19 cellular contexts compared by ENCODE assay signal in the genomic region with DNA sequence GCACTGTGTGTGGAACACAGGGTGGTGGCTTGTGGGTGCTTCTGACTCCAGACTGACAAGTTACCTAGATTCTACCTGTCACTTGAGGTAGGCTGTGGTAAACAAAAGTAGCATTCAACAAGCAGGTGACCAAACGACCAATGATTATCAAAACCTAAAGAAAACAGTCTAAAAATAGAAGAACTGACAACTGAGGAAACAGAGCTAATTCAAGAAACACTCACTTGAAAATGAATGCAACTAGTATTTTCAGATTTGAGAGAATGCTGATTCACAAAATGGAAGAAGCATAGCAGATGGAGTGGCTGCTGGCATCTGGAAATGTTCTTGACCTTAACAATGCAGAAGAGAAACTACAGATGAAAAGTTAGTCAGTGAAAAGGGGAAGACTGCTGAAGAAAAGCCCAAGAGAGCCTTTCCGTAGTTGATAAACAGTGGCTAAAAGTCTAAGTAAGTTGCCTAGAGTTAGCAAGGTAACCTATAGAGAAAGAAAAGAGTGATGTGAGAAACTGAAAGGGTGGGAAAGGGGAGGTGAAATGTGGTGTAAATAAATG.
DNase-seq lines count a peak whose midpoint lies in the region; ATAC-seq, FAIRE-seq and TF ChIP-seq lines count a peak whose summit lies in the region.
"Had no signal": no experiment of that assay in that cellular context is flagged by ENCODE, and none has a peak within 500 bp of the region (broad histone marks: within the 10 kb centered on the region; RNA-seq: fewer than 3 reads in every experiment).

No MANE protein-coding gene starts in this region.

- no peaks in the 10 kb centered on the region for H3K36me3 ChIP-seq in GM12878 (ENCODE audit: control insufficient read depth in 2 of 2, insufficient read depth in 2 of 2, low read length in 1 of 2)
- H3K36me3 ChIP-seq: brain microvascular endothelial cell, prostate gland had no signal

- H3K9ac ChIP-seq in GM12878 (ENCODE audit: control insufficient read depth, insufficient read depth, low read length) = no peak overlapping the region; the same call in 1 of the 2 replicates

- SMC1A ChIA-PET in GM12878 (lab: Charles Lee; ENCODE audit: uncharacterized antibody, unreplicated experiment) = interaction anchor here (1.7 kb wide), 1 partner anchor 8 kb away, joined by 3 read pairs; no protein-coding TSS in a partner anchor

- peak overlapping the region; percentile 33 for H3K27ac ChIP-seq in GM12878 (ENCODE audit: control insufficient read depth, insufficient read depth)
- H3K27ac ChIP-seq: brain microvascular endothelial cell, prostate gland, VCaP had no signal

- no peak for TF ChIP-seq EP300 in GM12878 (IDR thresholded peaks at IDR 0.05; ENCODE audit: borderline replicate concordance in 1 of 2, control insufficient read depth in 1 of 2, low read depth in 2 of 2, low read length in 2 of 2)

- H3K4me3 Mint-ChIP-seq in Calu3 (ENCODE audit: low read depth, unreplicated experiment) = no peak overlapping the region
- H3K4me3 Mint-ChIP-seq: CD4-positive, alpha-beta memory T cell; HFFc6 had no signal

- FAIRE-seq in GM12878 (lab: Jason Lieb, UNC) = peak; percentile 61
- FAIRE-seq: endothelial cell of umbilical vein, K562 had no signal

- POLR2A ChIA-PET in GM12878 (lab: Charles Lee) = no interaction called here

- H3K4me1 Mint-ChIP-seq in Calu3 (ENCODE audit: low read depth, unreplicated experiment) = peaks cover 42% of the 10 kb centered on the region

- no peaks in the 10 kb centered on the region for H4K20me1 ChIP-seq in GM12878 (ENCODE audit: control insufficient read depth, insufficient read depth)

- no peak for TF ChIP-seq POLR2A in GM12878 (IDR thresholded peaks at IDR 0.05; ENCODE audit: low read depth, low read length)

- H3K79me2 ChIP-seq in GM12878 (ENCODE audit: control insufficient read depth, insufficient read depth, low read length) = no peaks in the 10 kb centered on the region

- no peaks in the 10 kb centered on the region for H3K27me3 ChIP-seq in GM12878 (replicated peaks in 1 of 2; ENCODE audit: control insufficient read depth in 2 of 2, insufficient read depth in 2 of 2, low read length in 1 of 2)
- H3K27me3 ChIP-seq: brain microvascular endothelial cell had no signal

- CTCF ChIA-PET in GM12878 (lab: Yijun Ruan, JAX) = interaction anchor here (1.1 to 1.7 kb wide), 2 partner anchors 165 to 170 kb away, joined by 3 to 4 read pairs; no protein-coding TSS in a partner anchor
- CTCF ChIA-PET in Calu3 (lab: Charles Lee) = no interaction called here

- H3K9me3 ChIP-seq in GM12878 (replicated peaks; ENCODE audit: control insufficient read depth, insufficient read depth, low read length) = no peaks in the 10 kb centered on the region; the same call in 2 of the 3 replicates
- H3K9me3 ChIP-seq: prostate gland had no signal

- peak; percentile 41 for DNase-seq in GM12878 (ENCODE audit: low read depth, low spot score)
- DNase-seq in Calu3 = no peak
- DNase-seq in LoVo (ENCODE audit: low spot score) = no peak
- DNase-seq in DMS53 (lab: John Stamatoyannopoulos, UW) = no peak
- no peak for DNase-seq in NCI-H2081 (lab: John Stamatoyannopoulos, UW)
- DNase-seq: brain microvascular endothelial cell; CD4-positive, alpha-beta memory T cell; HFFc6; NCI-H2171 treated with DMSO at 0.1 percent for 48 hours; stimulated activated CD4-positive, alpha-beta T cell treated with anti-CD3 and anti-CD28 coated beads, Interleukin-2, amount 100 ng/mL, for 24 hours; stimulated activated naive CD8-positive, alpha-beta T cell treated with anti-CD3 and anti-CD28 coated beads, Interleukin-15, Interleukin-2, amounts not matched to agents 100 U/mL and 50 U/mL, for 24 hours had no signal

- H3K4me1 ChIP-seq in GM12878 (ENCODE audit: control insufficient read depth, insufficient read depth, low read length) = peaks cover 15% of the 10 kb centered on the region
- H3K4me1 ChIP-seq: prostate gland had no signal

- in situ Hi-C loops in GM12878 (cut with MboI) = no loop called here

- TF ChIP-seq CTCF in GM12878 (IDR thresholded peaks at IDR 0.05 in 2 of 3, conservative IDR thresholded peaks at IDR 0.05 in 1 of 3; ENCODE audit: control insufficient read depth in 2 of 3, extremely low read depth in 1 of 3, insufficient read depth in 1 of 3, low read depth in 3 of 3, low read length in 3 of 3) (no peak), Calu3 (IDR thresholded peaks at IDR 0.05; ENCODE audit: unreplicated experiment) (no peak)

- peak overlapping the region; percentile 41; the same call in 1 of the 2 replicates for H3K4me2 ChIP-seq in GM12878 (ENCODE audit: control insufficient read depth, insufficient read depth)

- RAD21 ChIA-PET in GM12878 (lab: Charles Lee; ENCODE audit: unreplicated experiment) = no interaction called here

- no peak for TF ChIP-seq RAD21 in GM12878 (IDR thresholded peaks at IDR 0.05; ENCODE audit: insufficient read depth, low read depth, low read length)

- ATAC-seq in GM19043 (IDR thresholded peaks at IDR 0.05; ENCODE audit: low read depth, unreplicated experiment) (peak; percentile 75), HG02588 (IDR thresholded peaks at IDR 0.05; ENCODE audit: unreplicated experiment) (peak; percentile 62), HG03439 (IDR thresholded peaks at IDR 0.05; ENCODE audit: unreplicated experiment) (peak; percentile 75), GM12878 (peak; percentile 61)
- ATAC-seq: K562; Right ventricle myocardium inferior; stimulated activated naive CD8-positive, alpha-beta T cell treated with anti-CD3 and anti-CD28 coated beads, Interleukin-15, Interleukin-2, amounts not matched to agents 100 U/mL and 50 U/mL, for 24 hours had no signal

- intact Hi-C loops in GM12878 (cut with micrococcal nuclease; ENCODE audit: unreplicated experiment) (no loop called here), Calu3 (cut with micrococcal nuclease; ENCODE audit: unreplicated experiment) (loop anchor here (10.0 kb wide), 1 partner anchor 170 kb away; the partner anchor contains the start of gene NCK2)

- H3K27me3 Mint-ChIP-seq in Calu3 (ENCODE audit: unreplicated experiment) = no peaks in the 10 kb centered on the region
- H3K27me3 Mint-ChIP-seq: CD4-positive, alpha-beta memory T cell had no signal

- peak overlapping the region; percentile 46 for H2AFZ ChIP-seq in GM12878 (ENCODE audit: control insufficient read depth, low read depth, low read length)

- peaks cover 3% of the 10 kb centered on the region for H3K9me3 Mint-ChIP-seq in Calu3 (ENCODE audit: low read depth, unreplicated experiment)

- 3% methylated on average over 2 of the region's 2 CpGs for WGBS in GM12878 (ENCODE audit: insufficient coverage, insufficient replicate concordance, low lambda C conversion rate, missing lambda C conversion rate)

- H3K27ac Mint-ChIP-seq in Calu3 (ENCODE audit: unreplicated experiment) = no peak overlapping the region
- H3K27ac Mint-ChIP-seq: HFFc6 had no signal

- H3K36me3 Mint-ChIP-seq in Calu3 (ENCODE audit: insufficient read depth, unreplicated experiment) = peaks cover 8% of the 10 kb centered on the region

- H3K4me3 ChIP-seq in GM12878 = no peak overlapping the region
- H3K4me3 ChIP-seq: K562, prostate gland had no signal

- BruUV-seq in GM12878 (replicated peaks; lab: Mats Ljungman, UMichigan) (no TSS peak), Calu3 (replicated peaks; lab: Mats Ljungman, UMichigan) (no TSS peak)

TF ChIP-seq in GM12878, 131 proteins besides CTCF, POLR2A, EP300 and RAD21 (continues in another document):
- TF ChIP-seq SPI1 (IDR thresholded peaks at IDR 0.05; ENCODE audit: borderline replicate concordance, insufficient read depth, low read depth, low read length) (peak; percentile 68), CHD1 (IDR thresholded peaks at IDR 0.05; ENCODE audit: low read depth, low read length) (no peak), TCF12 (IDR thresholded peaks at IDR 0.05; ENCODE audit: low read depth, low read length) (no peak), CBX3 (IDR thresholded peaks at IDR 0.05; ENCODE audit: borderline replicate concordance, low read depth) (no peak), RBBP5 (conservative IDR thresholded peaks at IDR 0.05) (no peak), NFIC (IDR thresholded peaks at IDR 0.05; ENCODE audit: low read depth, low read length) (peak; percentile 27; the same call in 1 of the 2 replicates), ZBTB40 (IDR thresholded peaks at IDR 0.05; ENCODE audit: borderline replicate concordance) (no peak), BMI1 (IDR thresholded peaks at IDR 0.05; ENCODE audit: borderline replicate concordance) (no peak), PAX8 (IDR thresholded peaks at IDR 0.05) (no peak), MEF2A (IDR thresholded peaks at IDR 0.05; ENCODE audit: insufficient read depth, low read depth, low read length) (no peak), POLR2AphosphoS2 (IDR thresholded peaks at IDR 0.05; ENCODE audit: low read depth, low read length) (no peak), SREBF1 (IDR thresholded peaks at IDR 0.05; ENCODE audit: low read length) (no peak), POU2F2 (IDR thresholded peaks at IDR 0.05; ENCODE audit: borderline replicate concordance, low read depth, low read length) (no peak), IKZF1 (conservative IDR thresholded peaks at IDR 0.05) (no peak)
